In the genomic region with DNA sequence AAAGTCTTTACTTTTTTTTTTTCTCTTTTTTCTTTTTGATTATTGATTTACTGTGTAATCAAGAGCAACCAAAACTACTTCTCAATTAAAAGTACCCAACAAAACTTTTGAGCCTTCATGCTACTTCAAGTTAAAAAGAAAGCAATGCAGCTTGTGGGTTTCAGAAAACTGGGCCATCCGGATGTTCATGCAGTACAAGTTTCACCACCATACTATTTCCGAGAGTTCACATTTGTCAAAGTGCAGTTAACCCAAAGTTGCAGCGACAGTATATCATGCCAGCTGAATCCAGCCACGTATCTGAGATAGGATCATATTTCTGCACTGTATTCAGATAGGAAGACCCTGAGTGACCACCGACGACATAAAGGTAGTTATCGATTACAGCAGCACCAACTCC, we compare ENCODE assay signal across 29 cellular contexts. TPM values are rescaled to one million over a fixed set of nuclear protein-coding genes. Genes with fewer than 3 reads are reported as not detected.
DNase-seq lines count a peak whose midpoint lies in the region; ATAC-seq and TF ChIP-seq lines count a peak whose summit lies in the region.
"Had no signal": no experiment of that assay in that cellular context is flagged by ENCODE, and none has a peak within 500 bp of the region (broad histone marks: within the 10 kb centered on the region; RNA-seq: fewer than 3 reads in every experiment).

No MANE protein-coding gene starts in this region.

- WGBS in esophagus squamous epithelium, 2 donors, result 87 to 89% methylated on average over 7 of the region's 7 CpGs

- no peaks in the 10 kb centered on the region for H3K27me3 ChIP-seq in esophagus squamous epithelium
- H3K27me3 ChIP-seq: MG63, SJCRH30 had no signal

- no peak for DNase-seq in activated naive CD4-positive, alpha-beta T cell (lab: John Stamatoyannopoulos, UW)
- no peak for DNase-seq in activated CD4-positive, alpha-beta memory T cell treated with anti-CD3 and anti-CD28 coated beads for 36 hours
- no peak for DNase-seq in natural killer cell
- no peak for DNase-seq in activated CD4-positive, alpha-beta T cell treated with anti-CD3 and anti-CD28 coated beads, Interleukin-2, amount 50 U/mL, for 1 hour
- no peak for DNase-seq in esophagus squamous epithelium (lab: John Stamatoyannopoulos, UW)
- no peak for DNase-seq in sciatic nerve (ENCODE audit: low spot score)
- DNase-seq: 8988T, Caco-2, DMS79, EL, GDM1, H9, HFFc6, IMR-90, KG1, MG63, NCI-H1417, NCI-H1694, NCI-H2029 treated with DMSO at 0.1 percent for 48 hours, NCI-H446 treated with DMSO at 0.1 percent for 48 hours, NCI-H526, NCI-H82, PC-9, SJCRH30 had no signal

- no peaks in the 10 kb centered on the region for H3K9me3 ChIP-seq in esophagus squamous epithelium
- H3K9me3 ChIP-seq: Caco-2, MG63, SJCRH30 had no signal

- H3K36me3 Mint-ChIP-seq in activated naive CD4-positive, alpha-beta T cell treated with anti-CD3 and anti-CD28 coated beads, Interleukin-2, amount 50 U/mL, for 24 hours, result peaks cover 5% of the 10 kb centered on the region
- peaks cover 4% of the 10 kb centered on the region for H3K36me3 Mint-ChIP-seq in activated CD4-positive, alpha-beta memory T cell treated with anti-CD3 and anti-CD28 coated beads for 36 hours
- no peaks in the 10 kb centered on the region for H3K36me3 Mint-ChIP-seq in natural killer cell

- peak overlapping the region; percentile 35 for H3K27ac Mint-ChIP-seq in activated naive CD4-positive, alpha-beta T cell treated with anti-CD3 and anti-CD28 coated beads, Interleukin-2, amount 50 U/mL, for 24 hours
- peak overlapping the region; percentile 51 for H3K27ac Mint-ChIP-seq in activated CD4-positive, alpha-beta memory T cell treated with anti-CD3 and anti-CD28 coated beads for 36 hours
- peak overlapping the region; percentile 56 to 68 for H3K27ac Mint-ChIP-seq in natural killer cell
- H3K27ac Mint-ChIP-seq: GM23338, H9, HFFc6 had no signal

- no peaks in the 10 kb centered on the region for H3K9me3 Mint-ChIP-seq in activated naive CD4-positive, alpha-beta T cell treated with anti-CD3 and anti-CD28 coated beads, Interleukin-2, amount 50 U/mL, for 24 hours
- no peaks in the 10 kb centered on the region for H3K9me3 Mint-ChIP-seq in activated CD4-positive, alpha-beta memory T cell treated with anti-CD3 and anti-CD28 coated beads for 36 hours
- H3K9me3 Mint-ChIP-seq in natural killer cell, result no peaks in the 10 kb centered on the region
- H3K9me3 Mint-ChIP-seq: GM23338, H9, HFFc6 had no signal

- no peaks in the 10 kb centered on the region for H3K4me1 ChIP-seq in esophagus squamous epithelium
- H3K4me1 ChIP-seq: Caco-2, SJCRH30 had no signal

- intact Hi-C loops in activated CD4-positive, alpha-beta memory T cell treated with anti-CD3 and anti-CD28 coated beads for 36 hours (cut with micrococcal nuclease), result loop anchor here (2.0 kb wide), 1 partner anchor 32 kb away; a partner anchor contains a TSS
- intact Hi-C loops in natural killer cell (cut with micrococcal nuclease), result no loop called here
- intact Hi-C loops in esophagus squamous epithelium (cut with DNase I), result no loop called here
- intact Hi-C loops in sciatic nerve (cut with DNase I), result no loop called here

- ATAC-seq in natural killer cell (peak in 2 of 3 donors; percentile 41 to 44), HG02642 (IDR thresholded peaks at IDR 0.05; ENCODE audit: poor library complexity, unreplicated experiment) (no peak), sciatic nerve (no peak)
- ATAC-seq: GM12878, GM23338, Right ventricle myocardium inferior had no signal

- peaks cover 25% of the 10 kb centered on the region for H3K4me1 Mint-ChIP-seq in activated naive CD4-positive, alpha-beta T cell treated with anti-CD3 and anti-CD28 coated beads, Interleukin-2, amount 50 U/mL, for 24 hours
- peaks cover 5% of the 10 kb centered on the region for H3K4me1 Mint-ChIP-seq in activated CD4-positive, alpha-beta memory T cell treated with anti-CD3 and anti-CD28 coated beads for 36 hours (ENCODE audit: low read depth)
- H3K4me1 Mint-ChIP-seq in natural killer cell, result peaks cover 0 to 5% of the 10 kb centered on the region in 2 donors
- H3K4me1 Mint-ChIP-seq: GM23338, H9 had no signal

- CTCF ChIA-PET in activated CD4-positive, alpha-beta memory T cell treated with anti-CD3 and anti-CD28 coated beads for 36 hours (lab: Charles Lee), result no interaction called here

- H3K27ac ChIP-seq in esophagus squamous epithelium, result no peak overlapping the region
- H3K27ac ChIP-seq: PC-9, SJCRH30 had no signal

- no peak overlapping the region for H3K4me3 Mint-ChIP-seq in activated naive CD4-positive, alpha-beta T cell treated with anti-CD3 and anti-CD28 coated beads, Interleukin-2, amount 50 U/mL, for 24 hours
- no peak overlapping the region for H3K4me3 Mint-ChIP-seq in activated CD4-positive, alpha-beta memory T cell treated with anti-CD3 and anti-CD28 coated beads for 36 hours
- peak overlapping the region; percentile 29 for H3K4me3 Mint-ChIP-seq in natural killer cell
- H3K4me3 Mint-ChIP-seq: GM23338, H9, HFFc6 had no signal

- H3K4me3 ChIP-seq in esophagus squamous epithelium, result no peak overlapping the region
- H3K4me3 ChIP-seq: GM12878, GM23338, MG63, PC-9, SJCRH30 had no signal

- no peak for TF ChIP-seq POLR2A in esophagus squamous epithelium (IDR thresholded peaks at IDR 0.05)

- peaks cover 0 to 43% (median 0%) of the 10 kb centered on the region in 3 donors for H3K36me3 ChIP-seq in esophagus squamous epithelium
- H3K36me3 ChIP-seq: MG63, SJCRH30 had no signal

- POLR2A ChIA-PET in activated CD4-positive, alpha-beta memory T cell treated with anti-CD3 and anti-CD28 coated beads for 36 hours (lab: Charles Lee), result no interaction called here

- TF ChIP-seq CTCF in natural killer cell (IDR thresholded peaks at IDR 0.05), result no peak
- TF ChIP-seq CTCF in esophagus squamous epithelium (IDR thresholded peaks at IDR 0.05), result no peak

- H3K27me3 Mint-ChIP-seq in activated naive CD4-positive, alpha-beta T cell treated with anti-CD3 and anti-CD28 coated beads, Interleukin-2, amount 50 U/mL, for 24 hours, result no peaks in the 10 kb centered on the region
- H3K27me3 Mint-ChIP-seq in activated CD4-positive, alpha-beta memory T cell treated with anti-CD3 and anti-CD28 coated beads for 36 hours, result no peaks in the 10 kb centered on the region
- H3K27me3 Mint-ChIP-seq in natural killer cell (ENCODE audit: low read depth in 2 of 2), result no peaks in the 10 kb centered on the region

RNA-seq across cellular contexts. Expression of a gene that starts 33.0 kb away (rescaled TPM):
- 10 to 100 TPM; 11.0 to 11.8 TPM for total RNA-seq in activated CD4-positive, alpha-beta memory T cell treated with anti-CD3 and anti-CD28 coated beads for 36 hours
- 10 to 100 TPM; 47.6 to 59.7 (median 56.0) TPM for total RNA-seq in natural killer cell
- total RNA-seq in esophagus squamous epithelium, result 10 to 100 TPM in 1 of 4 donors, 1 to 10 TPM in 3; 7.2 to 10.3 (median 8.4) TPM
- 19.2 TPM for total RNA-seq in sciatic nerve

RNA-seq across cellular contexts. Expression of a gene that starts 33.2 kb away (rescaled TPM):
- 1 to 10 TPM; 4.5 to 5.4 TPM for total RNA-seq in activated CD4-positive, alpha-beta memory T cell treated with anti-CD3 and anti-CD28 coated beads for 36 hours
- total RNA-seq in natural killer cell (10 to 100 TPM; 17.4 to 21.4 (median 19.6) TPM), esophagus squamous epithelium (10 to 100 TPM in 1 of 4 donors, 1 to 10 TPM in 3; 5.8 to 23.7 (median 8.9) TPM), sciatic nerve (26.8 TPM)

Comparison
In these comparisons a context has a peak if more than half of its experiments do, and no peak if none do; other contexts are left out.
1. ATAC-seq: peak in natural killer cell (2 of 3); none in HG02642 (single experiment) and sciatic nerve (single experiment).
2. Peak in every context shown above with its lines, with median percentiles within 50 percentile points of each other: H3K27ac Mint-ChIP-seq.